ENCODE assay signal across 8 cellular contexts in the genomic region with DNA sequence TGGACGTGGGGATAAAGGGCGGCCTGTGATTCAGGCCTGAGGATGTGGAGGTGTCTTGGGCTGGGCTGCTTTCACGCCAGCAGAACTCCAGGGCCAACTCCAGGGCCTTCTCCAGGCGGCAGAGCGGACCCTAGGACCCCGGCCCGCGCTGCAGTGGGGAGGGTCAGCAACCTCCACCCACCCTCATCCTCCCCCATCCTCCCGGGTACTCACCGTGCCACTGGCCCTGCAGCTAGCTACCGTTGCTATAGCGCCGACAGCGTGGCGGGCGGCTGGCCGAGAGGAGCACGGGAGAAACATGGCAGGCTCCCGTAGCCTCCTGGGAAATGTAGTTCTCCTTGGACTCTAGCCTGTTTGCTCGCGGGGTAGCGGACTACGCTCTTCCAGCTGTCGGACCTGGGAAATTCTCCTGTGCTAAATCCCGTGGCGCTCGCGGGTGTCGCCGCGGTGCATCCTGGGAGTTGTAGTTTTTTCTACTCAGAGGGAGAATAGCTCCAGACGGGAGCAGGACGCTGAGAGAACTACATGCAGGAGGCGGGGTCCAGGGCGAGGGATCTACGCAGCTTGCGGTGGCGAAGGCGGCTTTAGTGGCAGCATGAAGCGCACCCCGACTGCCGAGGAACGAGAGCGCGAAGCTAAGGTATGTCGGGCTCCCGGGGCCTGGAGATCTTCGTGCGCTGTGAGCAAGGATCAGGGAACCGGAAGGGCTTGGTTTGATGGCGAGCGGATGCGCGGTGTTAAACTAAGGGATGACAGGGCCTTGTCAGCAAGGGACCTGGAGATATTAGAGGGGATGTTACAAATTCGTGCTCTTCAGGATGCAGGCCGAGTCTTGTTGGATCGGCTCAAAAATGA. TPM values are rescaled to one million over a fixed set of nuclear protein-coding genes. Genes with fewer than 3 reads are reported as not detected.
A peak's percentile ranks its signal among the peaks of the same experiment; 100 is the strongest.
DNase-seq lines count a peak whose midpoint lies in the region; TF ChIP-seq lines count a peak whose summit lies in the region.

A gene (plus strand): TSS at position 567 of the 855 bp plus-strand sequence.
A gene (minus strand): TSS at position 270 of the 855 bp plus-strand sequence. CDS start 3,136 bp downstream, outside the sequence.

- H3K9ac ChIP-seq in endocrine pancreas (ENCODE audit: control insufficient read depth, insufficient read depth, low read length) (peak within 1 kb of the TSS; percentile 78), mesendoderm (ENCODE audit: low read length) (peak within 1 kb of the TSS; percentile 70)

- no peak within 1 kb of the TSS for H3K4ac ChIP-seq in mesendoderm (ENCODE audit: low read depth, low read length)

- H3K4me3 ChIP-seq in endocrine pancreas (ENCODE audit: control insufficient read depth, insufficient read depth, low read length) (peak within 1 kb of the TSS; percentile 92), mesendoderm (ENCODE audit: low read length) (peak within 1 kb of the TSS; percentile 72)

- no peak within 1 kb of the TSS for H2BK120ac ChIP-seq in mesendoderm (ENCODE audit: low read depth, low read length)

- H4K5ac ChIP-seq in mesendoderm (ENCODE audit: low read length): no peak within 1 kb of the TSS

- no peak for TF ChIP-seq CTCF in GM20000 (IDR thresholded peaks at IDR 0.05; ENCODE audit: extremely low read depth, missing control alignments)

- no peak within 1 kb of the TSS for H4K8ac ChIP-seq in mesendoderm (ENCODE audit: low read depth, low read length)

- peak within 1 kb of the TSS; percentile 88 for H3K4me2 ChIP-seq in mesendoderm (ENCODE audit: low read length)

- H3K79me1 ChIP-seq in mesendoderm (ENCODE audit: low read length): peaks cover 5% of the 10 kb centered on the region

- WGBS in mesendoderm (ENCODE audit: extremely low coverage, insufficient coverage, low lambda C conversion rate): no CpG with 5 or more reads among the region's 57 CpGs

- H3K27me3 ChIP-seq in endocrine pancreas (ENCODE audit: control insufficient read depth, insufficient read depth, low read length) (no peaks in the 10 kb centered on the region), mesendoderm (ENCODE audit: insufficient read depth, low read length, poor library complexity) (no peaks in the 10 kb centered on the region)

- no peak within 1 kb of the TSS for H2AK5ac ChIP-seq in mesendoderm (ENCODE audit: low read length)

- H3K18ac ChIP-seq in mesendoderm (ENCODE audit: low read length): no peak within 1 kb of the TSS

- no peak within 1 kb of the TSS for H2BK5ac ChIP-seq in mesendoderm (ENCODE audit: low read length)

- H3K79me2 ChIP-seq in mesendoderm (ENCODE audit: control insufficient read depth, insufficient read depth, low read length): peaks cover 7% of the 10 kb centered on the region

- H3K9me3 ChIP-seq in endocrine pancreas (ENCODE audit: control insufficient read depth, low read length): no peaks in the 10 kb centered on the region

- peak; percentile 98 for DNase-seq in COLO668 (lab: John Stamatoyannopoulos, UW; ENCODE audit: unreplicated experiment)
- peak; percentile 94 for DNase-seq in GM20000 (ENCODE audit: low spot score)
- DNase-seq in HT-29 (ENCODE audit: low spot score): peak; percentile 98
- peak; percentile 97 to 99 for DNase-seq in NOMO-1 (lab: John Stamatoyannopoulos, UW; ENCODE audit: unreplicated experiment in 2 of 2)
- DNase-seq in activated CD8-positive, alpha-beta memory T cell treated with anti-CD3 and anti-CD28 coated beads for 48 hours (ENCODE audit: low read depth in 2 of 3, low spot score in 2 of 3): peak; percentile 88 to 96 (median 95)
- peak; percentile 100 for DNase-seq in mesendoderm
- DNase-seq in stimulated activated CD8-positive, alpha-beta memory T cell treated with anti-CD3 and anti-CD28 coated beads, Interleukin-15, amount 100 ng/mL, for 1 hour (ENCODE audit: low read depth): peak; percentile 94

- H3K4me1 ChIP-seq in endocrine pancreas (ENCODE audit: control insufficient read depth, insufficient read depth, low read length) (peaks cover 7% of the 10 kb centered on the region), mesendoderm (ENCODE audit: control insufficient read depth, low read depth, low read length) (no peaks in the 10 kb centered on the region)

- H3K27ac ChIP-seq in mesendoderm (ENCODE audit: low read depth, low read length): no peak within 1 kb of the TSS

- H3K23ac ChIP-seq in mesendoderm (ENCODE audit: low read length): no peak within 1 kb of the TSS

- H3K56ac ChIP-seq in mesendoderm (ENCODE audit: low read length): peak within 1 kb of the TSS; percentile 86

- H3K36me3 ChIP-seq in endocrine pancreas (ENCODE audit: control insufficient read depth, insufficient read depth, low read length) (no peaks in the 10 kb centered on the region), mesendoderm (ENCODE audit: control insufficient read depth, insufficient read depth, low read length) (no peaks in the 10 kb centered on the region)

- no peak within 1 kb of the TSS for H2BK15ac ChIP-seq in mesendoderm (replicated peaks; ENCODE audit: low read depth)

RNA-seq across cellular contexts. Expression of the first gene that starts in this region (rescaled TPM):
- 18.8 and 22.8 TPM in 2 replicates for total RNA-seq in HT-29 (2014; rRNA removed; shearing (Covaris generic))
- 31.4 TPM for polyA plus RNA-seq in mesendoderm (2013, experiment 1 of 2)
- polyA plus RNA-seq in mesendoderm (2013, experiment 2 of 2): 30.9 TPM

RNA-seq across cellular contexts. Expression of the second gene that starts in this region (rescaled TPM):
- 3.4 and 4.1 TPM in 2 replicates for total RNA-seq in HT-29 (2014; rRNA removed; shearing (Covaris generic))
- 11.0 TPM for polyA plus RNA-seq in mesendoderm (2013, experiment 1 of 2)
- polyA plus RNA-seq in mesendoderm (2013, experiment 2 of 2): 9.4 TPM
